In genomic region chr5:145834917-145835838, GRCh38 we compare ENCODE assay signal across 8 cellular contexts. TPM values are rescaled to one million over a fixed set of nuclear protein-coding genes. Genes with fewer than 3 reads are reported as not detected.
DNase-seq lines count a peak whose midpoint lies in the region; ATAC-seq, FAIRE-seq and TF ChIP-seq lines count a peak whose summit lies in the region.

Gene PRELID2 (minus strand): TSS chr5:145835342. CDS start chr5:145835251, 91 bp downstream.

- POLR2A ChIA-PET in H1 (lab: Charles Lee; ENCODE audit: partially characterized antibody) = interaction anchor here (0.6 to 1.4 kb wide), 5 partner anchors 9 to 1631 kb away, joined by 3 to 5 read pairs (median 3); partner anchors contain the start of gene SH3RF2

- TF ChIP-seq CTCF in H1 (IDR thresholded peaks at IDR 0.05; ENCODE audit: control extremely low read depth in 1 of 3, insufficient read depth in 1 of 3, low read depth in 1 of 3, low read length in 3 of 3) = no peak

- H2BK5ac ChIP-seq in H1 (ENCODE audit: low read depth, low read length) = no peak within 1 kb of the TSS

- no peak for TF ChIP-seq RAD21 in H1 (IDR thresholded peaks at IDR 0.05 in 1 of 2, conservative IDR thresholded peaks at IDR 0.05 in 1 of 2; ENCODE audit: low read depth in 2 of 2, low read length in 2 of 2)

- H3K23ac ChIP-seq in H1 (ENCODE audit: insufficient read length) = no peak within 1 kb of the TSS

- H3K36me3 ChIP-seq in H1 (ENCODE audit: control insufficient read depth in 2 of 4, insufficient read depth in 4 of 4, low read length in 3 of 4) = no peaks in the 10 kb centered on the region

- H3K9ac ChIP-seq in H1 (replicated peaks in 1 of 4; ENCODE audit: extremely low read depth in 1 of 4, low read depth in 3 of 4, low read length in 3 of 4) = peak within 1 kb of the TSS in 3 of 4 experiments; percentile 42 to 45 (median 45); a peak in 6 of 7 replicates

- H4K5ac ChIP-seq in H1 (ENCODE audit: insufficient read length, low read depth, low read length) = no peak within 1 kb of the TSS

- peak within 1 kb of the TSS; percentile 9; the same call in 1 of the 2 replicates for H3K18ac ChIP-seq in H1 (ENCODE audit: extremely low read depth, low read length)

- DNase-seq in AG08395 (ENCODE audit: low spot score) (peak; percentile 77), NCI-H446 treated with DMSO at 0.1 percent for 48 hours (lab: John Stamatoyannopoulos, UW) (peak; percentile 83), H1 (ENCODE audit: low read depth in 1 of 2, low spot score in 2 of 2) (peak; percentile 47 to 91), lung microvascular endothelial cell (ENCODE audit: low read depth in 2 of 2) (peak; percentile 86 to 90)
- DNase-seq in activated CD4-positive, alpha-beta T cell treated with anti-CD3 and anti-CD28 coated beads, Interleukin-2, amount 50 U/mL, for 1 hour = peak; percentile 24
- peak; percentile 38 to 41 for DNase-seq in stimulated activated CD4-positive, alpha-beta T cell treated with anti-CD3 and anti-CD28 coated beads, Interleukin-4, amount 100 ng/mL, for 48 hours (ENCODE audit: low read depth in 2 of 2)

- no peaks in the 10 kb centered on the region for H3K79me1 ChIP-seq in H1 (ENCODE audit: low read depth, low read length)

- H3K4me3 ChIP-seq in H1 (ENCODE audit: extremely low read depth in 1 of 4, insufficient read depth in 2 of 4, low read depth in 3 of 4, low read length in 4 of 4) = peak within 1 kb of the TSS; percentile 56 to 66 (median 62)

- peak; percentile 69 for ATAC-seq in GM18873 (IDR thresholded peaks at IDR 0.05; ENCODE audit: low FRiP score, unreplicated experiment)
- ATAC-seq in HG03095 (IDR thresholded peaks at IDR 0.05; ENCODE audit: unreplicated experiment) = peak; percentile 85

- peak in 1 of 2 experiments; percentile 63; a peak in 1 of 3 replicates for TF ChIP-seq EP300 in H1 (IDR thresholded peaks at IDR 0.05; ENCODE audit: borderline replicate concordance in 1 of 2, low read depth in 2 of 2, low read length in 2 of 2)

- peaks cover 2 to 6% (median 4%) of the 10 kb centered on the region in 4 experiments; a peak in 4 of 7 replicates for H3K4me1 ChIP-seq in H1 (replicated peaks in 1 of 4; ENCODE audit: control insufficient read depth in 3 of 4, insufficient read depth in 4 of 4, low read length in 3 of 4)

- no peak for FAIRE-seq in H1 (lab: Jason Lieb, UNC)

- H3K4ac ChIP-seq in H1 (replicated peaks; ENCODE audit: insufficient read length, low read depth, low read length) = peak within 1 kb of the TSS; percentile 51

- H2AK5ac ChIP-seq in H1 (ENCODE audit: low read depth, low read length) = no peak within 1 kb of the TSS

- peaks cover 11% of the 10 kb centered on the region; the same call in 1 of the 2 replicates for H3K23me2 ChIP-seq in H1 (ENCODE audit: low read depth, low read length)

- peaks cover 0 to 18% (median 16%) of the 10 kb centered on the region in 4 experiments; a peak in 6 of 7 replicates for H3K27me3 ChIP-seq in H1 (replicated peaks in 1 of 4; ENCODE audit: control insufficient read depth in 3 of 4, extremely low read depth in 1 of 4, insufficient read depth in 3 of 4, low read length in 3 of 4)

- H3K4me2 ChIP-seq in H1 (ENCODE audit: insufficient read depth in 1 of 2, low read depth in 2 of 2, low read length in 2 of 2) = peak within 1 kb of the TSS; percentile 77 to 79

- H3K9me3 ChIP-seq in H1 (ENCODE audit: insufficient read depth in 2 of 2, low read depth in 1 of 2, low read length in 1 of 2) = no peaks in the 10 kb centered on the region

- no peak within 1 kb of the TSS for H4K91ac ChIP-seq in H1 (replicated peaks; ENCODE audit: insufficient read length, low read length)

- H3K27ac ChIP-seq in H1 (ENCODE audit: low read depth, low read length) = no peak within 1 kb of the TSS

- H4K8ac ChIP-seq in H1 (ENCODE audit: extremely low read depth, insufficient read depth, low read length) = peak within 1 kb of the TSS; percentile 73; the same call in 1 of the 2 replicates

- WGBS in H1 (ENCODE audit: extremely low coverage in 1 of 2, insufficient coverage in 1 of 2, insufficient read length in 1 of 2, insufficient replicate concordance in 2 of 2, low coverage in 1 of 2, low lambda C conversion rate in 2 of 2, missing lambda C conversion rate in 1 of 2), 2 experiments = 6% methylated on average over 42 of the region's 71 CpGs; no CpG with 5 or more reads in 1 of the 2 experiments

- no peak within 1 kb of the TSS for H2BK120ac ChIP-seq in H1 (replicated peaks; ENCODE audit: low read depth, low read length)

- no peak within 1 kb of the TSS for H3K14ac ChIP-seq in H1 (ENCODE audit: insufficient read length)

- no peaks in the 10 kb centered on the region for H3K79me2 ChIP-seq in H1 (ENCODE audit: control insufficient read depth in 1 of 2, insufficient read depth in 2 of 2, low read length in 2 of 2)

- no peak within 1 kb of the TSS for H2BK20ac ChIP-seq in H1 (ENCODE audit: low read length)

- TF ChIP-seq POLR2A in H1 (IDR thresholded peaks at IDR 0.05; ENCODE audit: control extremely low read depth in 1 of 2, low read depth in 2 of 2, low read length in 2 of 2) = peak in 1 of 2 experiments; percentile 43; a peak in 1 of 3 replicates

- CTCF ChIA-PET in H1 (lab: Charles Lee; ENCODE audit: partially characterized antibody) = interaction anchor here (0.5 to 2.6 kb wide), 17 partner anchors 8 to 332 kb away, joined by 3 to 13 read pairs (median 4); no protein-coding TSS in a partner anchor

- H2BK12ac ChIP-seq in H1 (ENCODE audit: low read depth, low read length) = no peak within 1 kb of the TSS; the same call in 1 of the 2 replicates

- H4K20me1 ChIP-seq in H1 (replicated peaks in 1 of 2; ENCODE audit: control insufficient read depth in 1 of 2, insufficient read depth in 2 of 2, low read length in 2 of 2) = no peaks in the 10 kb centered on the region

- peak within 1 kb of the TSS; percentile 81 for H2AFZ ChIP-seq in H1 (ENCODE audit: low read length)

- no peak within 1 kb of the TSS for H2BK15ac ChIP-seq in H1 (ENCODE audit: low read length)

- no peak within 1 kb of the TSS for H3K56ac ChIP-seq in H1 (replicated peaks; ENCODE audit: insufficient read length, low read depth, low read length)

TF ChIP-seq in H1, 55 proteins besides CTCF, POLR2A, EP300 and RAD21 (continues in another document):
- TF ChIP-seq EZH2 (IDR thresholded peaks at IDR 0.05; ENCODE audit: low read depth, low read length, severe bottlenecking) = peak; percentile 50
- TF ChIP-seq CTBP2 (IDR thresholded peaks at IDR 0.05; ENCODE audit: borderline replicate concordance, insufficient read depth, insufficient read length, low read length) = no peak
- no peak for TF ChIP-seq CHD1 (IDR thresholded peaks at IDR 0.05; ENCODE audit: low read depth, low read length)
- peak; percentile 84 for TF ChIP-seq EGR1 (IDR thresholded peaks at IDR 0.05; ENCODE audit: borderline replicate concordance, low read depth, low read length)
- no peak for TF ChIP-seq RNF2 (IDR thresholded peaks at IDR 0.05; ENCODE audit: borderline replicate concordance, low read depth, low read length, missing control alignments, poor library complexity, severe bottlenecking)
- no peak for TF ChIP-seq HDAC6 (IDR thresholded peaks at IDR 0.05; ENCODE audit: low read depth, low read length)
- no peak for TF ChIP-seq NRF1 (IDR thresholded peaks at IDR 0.05; ENCODE audit: low read depth, low read length)
- TF ChIP-seq SRF (IDR thresholded peaks at IDR 0.05; ENCODE audit: low read depth, low read length) = no peak
- 0 out of 2 replicates have a peak, but pooled peaks have one; percentile 11 for TF ChIP-seq YY1 (IDR thresholded peaks at IDR 0.05; ENCODE audit: low read depth, low read length)

RNA-seq across cellular contexts. Expression of gene PRELID2, which starts in this region (rescaled TPM):
- total RNA-seq in H1 (2021; fragmentation: NEBNext Ultra II Directional; extraction: Animal tissue kit (Norgen Biotek cat#: 25700)) = 7.5 and 7.8 TPM in 2 replicates
- polyA plus RNA-seq in H1 (2011; rRNA removed) = 2.1 and 2.2 TPM in 2 replicates
- polyA plus RNA-seq in H1 (2011; cell fraction: cytosol; rRNA removed) = 4.0 TPM
- polyA plus RNA-seq in H1 (2011; cell fraction: nucleus; rRNA removed) = 5.9 TPM
- polyA plus RNA-seq in H1 (2012, experiment 1 of 2) = 3.6 to 6.1 TPM (median 4.7 TPM) in 4 replicates
- polyA plus RNA-seq in H1 (2012, experiment 2 of 2) = 1.1 TPM
- 7.0 TPM for polyA plus RNA-seq in H1 (2013, experiment 1 of 2)
- polyA plus RNA-seq in H1 (2013, experiment 2 of 2) = 6.1 TPM
- polyA minus RNA-seq in H1 (2011; rRNA and poly(A)+ RNA removed) = 16.3 and 17.9 TPM in 2 replicates
- 9.2 TPM for polyA minus RNA-seq in H1 (2011; cell fraction: cytosol; rRNA and poly(A)+ RNA removed)
- polyA minus RNA-seq in H1 (2011; cell fraction: nucleus; rRNA and poly(A)+ RNA removed) = 65.6 TPM
- 18.7 and 24.4 TPM in 2 replicates for total RNA-seq in lung microvascular endothelial cell

Comparison
In these comparisons a context has a peak if more than half of its experiments do, and no peak if none do; other contexts are left out.
1. DNase-seq: peak in every context shown above with its lines; median percentile 88 in lung microvascular endothelial cell; 83 in NCI-H446 treated with DMSO at 0.1 percent for 48 hours; 77 in AG08395; 69 in H1; 40 in stimulated activated CD4-positive, alpha-beta T cell treated with anti-CD3 and anti-CD28 coated beads, Interleukin-4, amount 100 ng/mL, for 48 hours; 24 in activated CD4-positive, alpha-beta T cell treated with anti-CD3 and anti-CD28 coated beads, Interleukin-2, amount 50 U/mL, for 1 hour.